ENCODE assay signal across 1 cellular context in genomic region chr1:183622884-183623785, GRCh38.
TF ChIP-seq lines count a peak whose summit lies in the region.

No MANE protein-coding gene starts in this region.

TF ChIP-seq in HCT116, 20 proteins besides CTCF, POLR2A, EP300 and RAD21 (continued from another document):
- TF ChIP-seq, protein P1, sequence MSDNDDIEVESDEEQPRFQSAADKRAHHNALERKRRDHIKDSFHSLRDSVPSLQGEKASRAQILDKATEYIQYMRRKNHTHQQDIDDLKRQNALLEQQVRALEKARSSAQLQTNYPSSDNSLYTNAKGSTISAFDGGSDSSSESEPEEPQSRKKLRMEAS (IDR thresholded peaks at IDR 0.05): no peak
- TF ChIP-seq SIN3A (IDR thresholded peaks at IDR 0.05; ENCODE audit: low read depth): no peak
- TF ChIP-seq EGR1 (IDR thresholded peaks at IDR 0.05; ENCODE audit: low read depth): no peak
- TF ChIP-seq SRF (IDR thresholded peaks at IDR 0.05; ENCODE audit: low read depth): no peak
